ENCODE assay signal across 8 cellular contexts in genomic region chr7:10973942-10974716, GRCh38. TPM values are rescaled to one million over a fixed set of nuclear protein-coding genes. Genes with fewer than 3 reads are reported as not detected.
A peak's percentile ranks its signal among the peaks of the same experiment; 100 is the strongest.
DNase-seq lines count a peak whose midpoint lies in the region; ATAC-seq, FAIRE-seq and TF ChIP-seq lines count a peak whose summit lies in the region.

No MANE protein-coding gene starts in this region.

- H3K36me3 Mint-ChIP-seq in naive thymus-derived CD4-positive, alpha-beta T cell, result peaks cover 4 to 33% (median 29%) of the 10 kb centered on the region in 5 donors

- H3K27me3 Mint-ChIP-seq in naive thymus-derived CD4-positive, alpha-beta T cell, result peaks cover 0 to 14% (median 5%) of the 10 kb centered on the region in 5 donors

- H3K9ac ChIP-seq in fibroblast of lung (ENCODE audit: insufficient read depth, low read length), result peak overlapping the region; percentile 72

- H3K4me1 ChIP-seq in A549 (peaks cover 18% of the 10 kb centered on the region), fibroblast of lung (ENCODE audit: control insufficient read depth, extremely low read depth, insufficient read depth, low read length) (no peaks in the 10 kb centered on the region), upper lobe of left lung (peaks cover 7 to 16% (median 10%) of the 10 kb centered on the region in 4 donors)
- H3K4me1 ChIP-seq in naive thymus-derived CD4-positive, alpha-beta T cell (ENCODE audit: control insufficient read depth in 2 of 2, insufficient read depth in 2 of 2, low read length in 2 of 2), result peaks cover 9 to 20% of the 10 kb centered on the region in 2 donors

- POLR2A ChIA-PET in A549 (lab: Yijun Ruan, JAX), result interaction anchor here (0.6 to 2.6 kb wide), 5 partner anchors 11 to 372 kb away, joined by 4 to 64 read pairs (median 6); a partner anchor contains a TSS
- POLR2A ChIA-PET in naive thymus-derived CD4-positive, alpha-beta T cell (lab: Charles Lee), result interaction anchor here (0.7 to 3.1 kb wide), 3 partner anchors 34 to 52 kb away, joined by 3 to 79 read pairs (median 3); a partner anchor contains a TSS

- peak; percentile 46 to 56 for ATAC-seq in A549
- peak; percentile 20 for ATAC-seq in HG02678 (IDR thresholded peaks at IDR 0.05; ENCODE audit: unreplicated experiment)
- peak; percentile 8 for ATAC-seq in naive thymus-derived CD4-positive, alpha-beta T cell
- peak; percentile 39 to 59 for ATAC-seq in upper lobe of left lung (ENCODE audit: low FRiP score in 2 of 2)

- H3K36me3 ChIP-seq in fibroblast of lung (ENCODE audit: control insufficient read depth, insufficient read depth, low read length) (no peaks in the 10 kb centered on the region), upper lobe of left lung (no peaks in the 10 kb centered on the region)
- peaks cover 0 to 3% (median 0%) of the 10 kb centered on the region in 3 experiments for H3K36me3 ChIP-seq in naive thymus-derived CD4-positive, alpha-beta T cell (ENCODE audit: control insufficient read depth in 2 of 3, insufficient read depth in 3 of 3, low read length in 3 of 3)

- DNase-seq in A549 (ENCODE audit: low read depth in 1 of 2, low spot score in 1 of 2) (peak; percentile 22 to 35), NCI-H1092 treated with DMSO at 0.1 percent for 48 hours (lab: John Stamatoyannopoulos, UW) (peak; percentile 76), fibroblast of lung (ENCODE audit: low read depth in 2 of 2) (peak; percentile 49), upper lobe of left lung (peak; percentile 40 to 87)
- DNase-seq in activated CD8-positive, alpha-beta memory T cell treated with anti-CD3 and anti-CD28 coated beads, Interleukin-2, amount 50 U/mL, for 48 hours, result peak; percentile 67
- DNase-seq in naive thymus-derived CD4-positive, alpha-beta T cell, result peak in 4 of 9 donors; percentile 3 to 38 (median 12)

- CTCF ChIA-PET in A549 (lab: Yijun Ruan, JAX), result no interaction called here
- CTCF ChIA-PET in naive thymus-derived CD4-positive, alpha-beta T cell (lab: Charles Lee), result interaction anchor here (0.7 to 1.4 kb wide), 3 partner anchors 25 to 34 kb away, joined by 3 read pairs; a partner anchor contains a TSS

- no peak for FAIRE-seq in A549 (lab: Jason Lieb, UNC)

- TF ChIP-seq EP300 in A549 (IDR thresholded peaks at IDR 0.05), result no peak
- no peak for TF ChIP-seq EP300 in upper lobe of left lung (IDR thresholded peaks at IDR 0.05)

- peaks cover 2% of the 10 kb centered on the region for H3K79me2 ChIP-seq in fibroblast of lung (ENCODE audit: control insufficient read depth, insufficient read depth, low read length)

- peak overlapping the region; percentile 58 for H3K4me3 ChIP-seq in A549
- H3K4me3 ChIP-seq in GM12875 (ENCODE audit: low read depth, low read length), result peak overlapping the region; percentile 66
- peak overlapping the region; percentile 77 to 89 (median 82) for H3K4me3 ChIP-seq in fibroblast of lung (replicated peaks in 1 of 4; ENCODE audit: control extremely low read depth in 1 of 4, insufficient read depth in 1 of 4, low read depth in 3 of 4, low read length in 4 of 4)
- peak overlapping the region; percentile 90 for H3K4me3 ChIP-seq in naive thymus-derived CD4-positive, alpha-beta T cell (ENCODE audit: low read length)
- H3K4me3 ChIP-seq in upper lobe of left lung, result peak overlapping the region; percentile 65 to 97 (median 81)

- H3K9me3 Mint-ChIP-seq in naive thymus-derived CD4-positive, alpha-beta T cell, result no peaks in the 10 kb centered on the region

- WGBS in A549 (ENCODE audit: missing lambda C conversion rate), result 2% methylated on average over 38 of the region's 45 CpGs
- 0 to 1% methylated on average over 25 to 33 of the region's 45 CpGs for WGBS in upper lobe of left lung, 2 donors

- H3K9me3 ChIP-seq in A549 (peaks cover 4% of the 10 kb centered on the region; the same call in 1 of the 3 replicates), fibroblast of lung (ENCODE audit: control insufficient read depth, insufficient read depth, low read depth, low read length) (no peaks in the 10 kb centered on the region), upper lobe of left lung (no peaks in the 10 kb centered on the region)
- no peaks in the 10 kb centered on the region for H3K9me3 ChIP-seq in naive thymus-derived CD4-positive, alpha-beta T cell (ENCODE audit: control insufficient read depth in 2 of 3, low read length in 3 of 3)

- no peaks in the 10 kb centered on the region for H4K20me1 ChIP-seq in fibroblast of lung (ENCODE audit: control insufficient read depth, extremely low read depth, insufficient read depth, low read length)

- TF ChIP-seq RAD21 in A549 (conservative IDR thresholded peaks at IDR 0.05 in 1 of 2, IDR thresholded peaks at IDR 0.05 in 1 of 2), result no peak

- H3K27ac ChIP-seq in A549, result peak overlapping the region; percentile 85 to 97
- H3K27ac ChIP-seq in fibroblast of lung (ENCODE audit: insufficient read depth, low read length), result peak overlapping the region; percentile 76
- peak overlapping the region; percentile 71 for H3K27ac ChIP-seq in naive thymus-derived CD4-positive, alpha-beta T cell (ENCODE audit: low read depth, low read length)
- H3K27ac ChIP-seq in upper lobe of left lung, result peak overlapping the region; percentile 78 to 90 (median 83)

- H2AFZ ChIP-seq in fibroblast of lung (ENCODE audit: low read length), result peak overlapping the region; percentile 88

- intact Hi-C loops in naive thymus-derived CD4-positive, alpha-beta T cell (cut with micrococcal nuclease), result loop anchor here (1.0 to 5.0 kb wide), 2 partner anchors 34 to 238 kb away; a partner anchor contains a TSS

- H3K27ac Mint-ChIP-seq in naive thymus-derived CD4-positive, alpha-beta T cell, result peak overlapping the region; percentile 85 to 97 (median 94)

- TF ChIP-seq CTCF in A549 (IDR thresholded peaks at IDR 0.05) (no peak), GM12875 (IDR thresholded peaks at IDR 0.05; ENCODE audit: borderline replicate concordance, insufficient read depth, low read depth, low read length) (no peak), fibroblast of lung (conservative IDR thresholded peaks at IDR 0.05 in 1 of 2, IDR thresholded peaks at IDR 0.05 in 1 of 2; ENCODE audit: low read depth in 1 of 2, low read length in 2 of 2) (no peak), upper lobe of left lung (IDR thresholded peaks at IDR 0.05) (no peak)

- H3K4me2 ChIP-seq in A549, result peak overlapping the region; percentile 87
- peak overlapping the region; percentile 32 for H3K4me2 ChIP-seq in fibroblast of lung (ENCODE audit: extremely low read depth, insufficient read depth, low read length)

- TF ChIP-seq POLR2A in A549 (IDR thresholded peaks at IDR 0.05; ENCODE audit: low read length), result no peak
- TF ChIP-seq POLR2A in upper lobe of left lung (IDR thresholded peaks at IDR 0.05), result no peak

- H3K4me1 Mint-ChIP-seq in naive thymus-derived CD4-positive, alpha-beta T cell, result peaks cover 14 to 61% (median 44%) of the 10 kb centered on the region in 7 donors

- peak overlapping the region; percentile 77 to 95 (median 92) for H3K4me3 Mint-ChIP-seq in naive thymus-derived CD4-positive, alpha-beta T cell

- H3K27me3 ChIP-seq in fibroblast of lung (ENCODE audit: control insufficient read depth, insufficient read depth, low read length), result no peaks in the 10 kb centered on the region
- no peaks in the 10 kb centered on the region for H3K27me3 ChIP-seq in naive thymus-derived CD4-positive, alpha-beta T cell (ENCODE audit: control insufficient read depth in 2 of 2, insufficient read depth in 2 of 2, low read length in 2 of 2)
- H3K27me3 ChIP-seq in upper lobe of left lung, result no peaks in the 10 kb centered on the region

TF ChIP-seq in A549, 52 proteins besides CTCF, POLR2A, EP300 and RAD21 (continues in another document):
- TF ChIP-seq PBX3 (IDR thresholded peaks at IDR 0.05), result 0 out of 2 replicates have a peak, but pooled peaks have one; percentile 6
- no peak for TF ChIP-seq HOXB5 (CRISPR knock-in tag; IDR thresholded peaks at IDR 0.05)
- 0 out of 2 replicates have a peak, but pooled peaks have one; percentile 37 for TF ChIP-seq TP53 (CRISPR knock-in tag; IDR thresholded peaks at IDR 0.05)
- TF ChIP-seq PHF8 (IDR thresholded peaks at IDR 0.05; ENCODE audit: borderline replicate concordance, low read depth), result peak; percentile 74; the same call in 1 of the 2 replicates

RNA-seq across cellular contexts. Expression of gene PHF14, which starts 0.5 kb away (rescaled TPM):
- polyA plus RNA-seq in A549 (2011; rRNA removed), result 34.2 and 48.0 TPM in 2 replicates
- 9.0 and 12.4 TPM in 2 replicates for polyA plus RNA-seq in A549 (2012; cell fraction: cytosol; rRNA removed)
- 5.5 and 7.4 TPM in 2 replicates for polyA plus RNA-seq in A549 (2012; cell fraction: nucleus; rRNA removed)
- 32.2 to 36.7 TPM (median 35.7 TPM) in 3 replicates for polyA plus RNA-seq in A549 (2017; fragmentation: RNase III; extraction: RNeasy Plus Mini Kit Qiagen cat#74134 plus additional on column Dnase treatment)
- polyA minus RNA-seq in A549 (2011; rRNA and poly(A)+ RNA removed), result 29.8 and 32.6 TPM in 2 replicates
- total RNA-seq in fibroblast of lung, result 29.6 and 29.8 TPM in 2 replicates
- polyA plus RNA-seq in fibroblast of lung, result 17.1 and 18.8 TPM in 2 replicates
- 12.7 and 15.3 TPM in 2 replicates for polyA plus RNA-seq in fibroblast of lung (2012)
- 1.5 and 6.9 TPM in 2 replicates for polyA minus RNA-seq in fibroblast of lung (ENCODE audit: low replicate concordance)
- total RNA-seq in naive thymus-derived CD4-positive, alpha-beta T cell, result 10 to 100 TPM; 29.8 to 41.3 (median 36.7) TPM
- polyA plus RNA-seq in naive thymus-derived CD4-positive, alpha-beta T cell, result 10 to 100 TPM in 1 of 2 donors, 1 to 10 TPM in 1; 9.6 to 11.7 TPM
- total RNA-seq in upper lobe of left lung, result 10 to 100 TPM; 19.0 to 85.9 (median 24.0) TPM
